1 cellular context compared by ENCODE assay signal in the genomic region with DNA sequence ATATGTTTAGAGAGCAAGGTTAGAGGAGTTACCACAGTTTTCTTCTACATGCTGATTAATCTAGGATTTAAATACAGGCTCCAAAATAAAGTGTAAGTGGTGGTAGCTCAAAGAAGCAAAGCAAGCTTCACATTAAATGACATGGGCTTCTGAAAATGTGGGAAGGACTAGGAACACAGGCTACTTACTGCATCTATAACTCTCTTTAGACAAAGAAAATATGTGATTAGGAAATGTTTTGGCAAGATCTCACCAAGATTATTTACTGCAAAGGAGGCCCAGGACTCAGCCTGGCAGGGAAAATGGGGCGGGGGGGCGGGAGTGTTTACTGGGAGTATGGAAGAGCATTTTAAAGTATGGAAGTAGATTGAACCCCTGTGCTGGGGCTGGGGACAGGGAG.
TF ChIP-seq lines count a peak whose summit lies in the region.

No MANE protein-coding gene starts in this region.

TF ChIP-seq in IMR-90, 13 proteins besides CTCF, POLR2A, EP300 and RAD21:
- no peak for TF ChIP-seq RFX5 (IDR thresholded peaks at IDR 0.05; ENCODE audit: low read depth, low read length)
- no peak for TF ChIP-seq FOS (IDR thresholded peaks at IDR 0.05; ENCODE audit: low read depth, low read length)
- TF ChIP-seq SMC3 (IDR thresholded peaks at IDR 0.05; ENCODE audit: low read depth, low read length), result no peak
- TF ChIP-seq BHLHE40 (IDR thresholded peaks at IDR 0.05; ENCODE audit: low read depth, low read length), result no peak
- TF ChIP-seq CEBPB (IDR thresholded peaks at IDR 0.05; ENCODE audit: low read depth, low read length), result no peak
- no peak for TF ChIP-seq NFE2L2 (IDR thresholded peaks at IDR 0.05; ENCODE audit: low read depth, low read length)
- TF ChIP-seq, protein P1, sequence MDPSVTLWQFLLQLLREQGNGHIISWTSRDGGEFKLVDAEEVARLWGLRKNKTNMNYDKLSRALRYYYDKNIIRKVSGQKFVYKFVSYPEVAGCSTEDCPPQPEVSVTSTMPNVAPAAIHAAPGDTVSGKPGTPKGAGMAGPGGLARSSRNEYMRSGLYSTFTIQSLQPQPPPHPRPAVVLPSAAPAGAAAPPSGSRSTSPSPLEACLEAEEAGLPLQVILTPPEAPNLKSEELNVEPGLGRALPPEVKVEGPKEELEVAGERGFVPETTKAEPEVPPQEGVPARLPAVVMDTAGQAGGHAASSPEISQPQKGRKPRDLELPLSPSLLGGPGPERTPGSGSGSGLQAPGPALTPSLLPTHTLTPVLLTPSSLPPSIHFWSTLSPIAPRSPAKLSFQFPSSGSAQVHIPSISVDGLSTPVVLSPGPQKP (IDR thresholded peaks at IDR 0.05; ENCODE audit: borderline replicate concordance, low read depth, low read length), result no peak
- TF ChIP-seq MXI1 (IDR thresholded peaks at IDR 0.05; ENCODE audit: borderline replicate concordance, low read depth, low read length), result no peak
TF ChIP-seq in IMR-90: peak in this region for 0.
